13 cellular contexts compared by ENCODE assay signal in the genomic region with DNA sequence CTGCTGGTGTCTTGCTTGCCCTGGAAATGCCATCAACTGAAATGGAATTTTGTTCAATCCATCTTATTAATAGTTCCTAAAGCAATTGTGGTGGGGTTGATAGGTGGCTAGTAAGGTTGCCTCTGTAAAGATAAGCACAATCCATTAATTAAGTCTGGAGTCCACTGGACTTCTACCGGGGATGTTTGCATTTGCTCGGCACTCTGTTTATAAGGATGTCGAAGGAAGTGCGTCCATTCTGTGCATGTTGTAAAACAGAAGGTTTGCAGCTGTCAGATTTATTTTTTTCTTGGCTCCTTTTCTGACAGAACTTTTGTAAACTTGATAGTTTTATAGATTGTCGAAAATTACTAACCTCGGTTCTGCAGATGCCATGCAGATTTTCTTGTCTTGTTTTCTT. TPM values are rescaled to one million over a fixed set of nuclear protein-coding genes. Genes with fewer than 3 reads are reported as not detected.
DNase-seq lines count a peak whose midpoint lies in the region; ATAC-seq and TF ChIP-seq lines count a peak whose summit lies in the region.
"Had no signal": no experiment of that assay in that cellular context is flagged by ENCODE, and none has a peak within 500 bp of the region (broad histone marks: within the 10 kb centered on the region; RNA-seq: fewer than 3 reads in every experiment).

No MANE protein-coding gene starts in this region.

- no peaks in the 10 kb centered on the region for H3K27me3 ChIP-seq in CD8-positive, alpha-beta memory T cell (ENCODE audit: insufficient read depth, low read length, poor library complexity, severe bottlenecking)
- H3K27me3 ChIP-seq in KMS-11 (ENCODE audit: insufficient read depth, low read depth), result no peaks in the 10 kb centered on the region
- H3K27me3 ChIP-seq: heart left ventricle had no signal

- H3K36me3 Mint-ChIP-seq in CD8-positive, alpha-beta memory T cell, result peaks cover 0 to 14% (median 3%) of the 10 kb centered on the region in 3 donors
- peaks cover 40% of the 10 kb centered on the region for H3K36me3 Mint-ChIP-seq in activated naive CD8-positive, alpha-beta T cell treated with anti-CD3 and anti-CD28 coated beads, Interleukin-2, amount 10 ng/mL, durations not matched to agents 7 days and 5 days
- peaks cover 4% of the 10 kb centered on the region for H3K36me3 Mint-ChIP-seq in natural killer cell treated with Interleukin-12 subunit alpha and Interleukin-12 subunit beta and Interleukin-15 and Interleukin-18, amount 100 ng/mL, for 72 hours

- H3K9me3 ChIP-seq in CD8-positive, alpha-beta memory T cell (ENCODE audit: low read length), result no peaks in the 10 kb centered on the region
- H3K9me3 ChIP-seq: heart left ventricle had no signal

- no peak overlapping the region for H2AFZ ChIP-seq in KMS-11 (ENCODE audit: low read depth)

- no peaks in the 10 kb centered on the region for H3K36me3 ChIP-seq in CD8-positive, alpha-beta memory T cell (ENCODE audit: insufficient read depth, low read length)
- no peaks in the 10 kb centered on the region for H3K36me3 ChIP-seq in KMS-11 (ENCODE audit: insufficient read depth)
- H3K36me3 ChIP-seq: heart left ventricle had no signal

- H4K20me1 ChIP-seq in KMS-11 (ENCODE audit: insufficient read depth), result no peaks in the 10 kb centered on the region

- H3K4me2 ChIP-seq in KMS-11, result peak overlapping the region; percentile 95

- no peak for TF ChIP-seq CTCF in KMS-11 (conservative IDR thresholded peaks at IDR 0.05; ENCODE audit: low read depth, low read length)

- no peak overlapping the region for H3K27ac ChIP-seq in CD8-positive, alpha-beta memory T cell (ENCODE audit: low read depth, low read length)
- H3K27ac ChIP-seq in KMS-11, result peak overlapping the region; percentile 97; the same call in 1 of the 2 replicates
- H3K27ac ChIP-seq: SK-N-MC had no signal

- DNase-seq in CD8-positive, alpha-beta memory T cell, result no peak
- DNase-seq in activated naive CD8-positive, alpha-beta T cell treated with anti-CD3 and anti-CD28 coated beads, Interleukin-2, amount 10 ng/mL, durations not matched to agents 7 days and 5 days, result no peak
- DNase-seq in natural killer cell treated with Interleukin-12 subunit alpha and Interleukin-12 subunit beta and Interleukin-15 and Interleukin-18, amount 100 ng/mL, for 72 hours (ENCODE audit: low spot score), result no peak
- DNase-seq in central memory CD4-positive, alpha-beta T cell, result no peak
- DNase-seq: COR-L47, heart left ventricle, HFFc6, nephron progenitor cell, right cardiac atrium had no signal

- H3K27me3 Mint-ChIP-seq in CD8-positive, alpha-beta memory T cell, result no peaks in the 10 kb centered on the region
- H3K27me3 Mint-ChIP-seq in activated naive CD8-positive, alpha-beta T cell treated with anti-CD3 and anti-CD28 coated beads, Interleukin-2, amount 10 ng/mL, durations not matched to agents 7 days and 5 days, result no peaks in the 10 kb centered on the region
- H3K27me3 Mint-ChIP-seq in natural killer cell treated with Interleukin-12 subunit alpha and Interleukin-12 subunit beta and Interleukin-15 and Interleukin-18, amount 100 ng/mL, for 72 hours, result no peaks in the 10 kb centered on the region

- CTCF ChIA-PET in CD8-positive, alpha-beta memory T cell (lab: Charles Lee), result interaction anchor here (0.8 to 1.6 kb wide), 4 partner anchors 15 to 30 kb away, joined by 3 to 5 read pairs (median 4); no protein-coding TSS in a partner anchor

- no peak for ATAC-seq in activated naive CD8-positive, alpha-beta T cell treated with anti-CD3 and anti-CD28 coated beads, Interleukin-2, amount 10 ng/mL, durations not matched to agents 7 days and 5 days (ENCODE audit: low read depth)
- ATAC-seq in natural killer cell treated with Interleukin-12 subunit alpha and Interleukin-12 subunit beta and Interleukin-15 and Interleukin-18, amount 100 ng/mL, for 72 hours, result no peak
- ATAC-seq in HG03432 (IDR thresholded peaks at IDR 0.05; ENCODE audit: unreplicated experiment) (no peak), HG03159 (IDR thresholded peaks at IDR 0.05; ENCODE audit: unreplicated experiment) (no peak)
- ATAC-seq: right cardiac atrium had no signal

- POLR2A ChIA-PET in CD8-positive, alpha-beta memory T cell (lab: Charles Lee), result interaction anchor here (0.6 to 1.4 kb wide), 3 partner anchors 8 to 59 kb away, joined by 4 to 5 read pairs (median 5); no protein-coding TSS in a partner anchor
- POLR2A ChIA-PET in activated naive CD8-positive, alpha-beta T cell treated with anti-CD3 and anti-CD28 coated beads, Interleukin-2, amount 10 ng/mL, durations not matched to agents 7 days and 5 days (lab: Charles Lee), result interaction anchor here (0.8 to 2.0 kb wide), 6 partner anchors 8 to 272 kb away, joined by 3 to 7 read pairs (median 5); a partner anchor contains a TSS

- H3K4me1 ChIP-seq in CD8-positive, alpha-beta memory T cell (ENCODE audit: insufficient read depth, low read length), result peaks cover 98% of the 10 kb centered on the region
- peaks cover 89% of the 10 kb centered on the region for H3K4me1 ChIP-seq in KMS-11 (ENCODE audit: low read depth, poor library complexity, severe bottlenecking)

- H3K4me3 ChIP-seq in CD8-positive, alpha-beta memory T cell (ENCODE audit: low read length), result no peak overlapping the region
- no peak overlapping the region for H3K4me3 ChIP-seq in KMS-11 (IDR thresholded peaks at IDR 0.05; ENCODE audit: insufficient read depth, low read depth, low read length)
- H3K4me3 ChIP-seq: SK-N-MC had no signal

- H3K4me1 Mint-ChIP-seq in CD8-positive, alpha-beta memory T cell, result peaks cover 96 to 98% (median 98%) of the 10 kb centered on the region in 3 donors
- H3K4me1 Mint-ChIP-seq in activated naive CD8-positive, alpha-beta T cell treated with anti-CD3 and anti-CD28 coated beads, Interleukin-2, amount 10 ng/mL, durations not matched to agents 7 days and 5 days, result peaks cover 88% of the 10 kb centered on the region
- H3K4me1 Mint-ChIP-seq in natural killer cell treated with Interleukin-12 subunit alpha and Interleukin-12 subunit beta and Interleukin-15 and Interleukin-18, amount 100 ng/mL, for 72 hours (ENCODE audit: low read depth in 2 of 2), result peaks cover 80 to 98% of the 10 kb centered on the region in 2 donors

- H3K9me3 Mint-ChIP-seq in CD8-positive, alpha-beta memory T cell, result no peaks in the 10 kb centered on the region
- no peaks in the 10 kb centered on the region for H3K9me3 Mint-ChIP-seq in activated naive CD8-positive, alpha-beta T cell treated with anti-CD3 and anti-CD28 coated beads, Interleukin-2, amount 10 ng/mL, durations not matched to agents 7 days and 5 days
- H3K9me3 Mint-ChIP-seq in natural killer cell treated with Interleukin-12 subunit alpha and Interleukin-12 subunit beta and Interleukin-15 and Interleukin-18, amount 100 ng/mL, for 72 hours, result peaks cover 2% of the 10 kb centered on the region
- H3K9me3 Mint-ChIP-seq: HFFc6, nephron progenitor cell had no signal

- H3K27ac Mint-ChIP-seq in CD8-positive, alpha-beta memory T cell, result peak overlapping the region; percentile 64 to 99 (median 94)
- H3K27ac Mint-ChIP-seq in activated naive CD8-positive, alpha-beta T cell treated with anti-CD3 and anti-CD28 coated beads, Interleukin-2, amount 10 ng/mL, durations not matched to agents 7 days and 5 days, result peak overlapping the region; percentile 96
- H3K27ac Mint-ChIP-seq in natural killer cell treated with Interleukin-12 subunit alpha and Interleukin-12 subunit beta and Interleukin-15 and Interleukin-18, amount 100 ng/mL, for 72 hours, result peak overlapping the region; percentile 98 to 99
- H3K27ac Mint-ChIP-seq: HFFc6, nephron progenitor cell had no signal

- peaks cover 37% of the 10 kb centered on the region for H3K79me2 ChIP-seq in KMS-11 (ENCODE audit: insufficient read depth, low read depth)

- no peak overlapping the region for H3K9ac ChIP-seq in KMS-11

- peak overlapping the region; percentile 46 to 86 (median 79) for H3K4me3 Mint-ChIP-seq in CD8-positive, alpha-beta memory T cell
- H3K4me3 Mint-ChIP-seq in activated naive CD8-positive, alpha-beta T cell treated with anti-CD3 and anti-CD28 coated beads, Interleukin-2, amount 10 ng/mL, durations not matched to agents 7 days and 5 days, result peak overlapping the region; percentile 83
- peak overlapping the region; percentile 92 for H3K4me3 Mint-ChIP-seq in natural killer cell treated with Interleukin-12 subunit alpha and Interleukin-12 subunit beta and Interleukin-15 and Interleukin-18, amount 100 ng/mL, for 72 hours
- H3K4me3 Mint-ChIP-seq: HFFc6, nephron progenitor cell had no signal

RNA-seq across cellular contexts. Expression of a gene that starts 12.8 kb away (rescaled TPM):
- total RNA-seq in CD8-positive, alpha-beta memory T cell, result 100 to 1,000 TPM; 295 to 311 TPM
- polyA plus RNA-seq in CD8-positive, alpha-beta memory T cell, result 207 TPM
- 100 to 1,000 TPM; 121 to 122 TPM for total RNA-seq in activated naive CD8-positive, alpha-beta T cell treated with anti-CD3 and anti-CD28 coated beads, Interleukin-2, amount 10 ng/mL, durations not matched to agents 7 days and 5 days
- 100 to 1,000 TPM; 131 to 333 TPM for total RNA-seq in natural killer cell treated with Interleukin-12 subunit alpha and Interleukin-12 subunit beta and Interleukin-15 and Interleukin-18, amount 100 ng/mL, for 72 hours
